10 cellular contexts compared by ENCODE assay signal in genomic region chr22:24695958-24696511, GRCh38.
DNase-seq lines count a peak whose midpoint lies in the region; ATAC-seq and TF ChIP-seq lines count a peak whose summit lies in the region.
"Had no signal": no experiment of that assay in that cellular context is flagged by ENCODE, and none has a peak within 500 bp of the region (broad histone marks: within the 10 kb centered on the region; RNA-seq: fewer than 3 reads in every experiment).

No MANE protein-coding gene starts in this region.

- no peak for TF ChIP-seq CTCF in Peyer's patch (IDR thresholded peaks at IDR 0.05)

- H3K4me3 ChIP-seq in HUES48 (ENCODE audit: low read depth, low read length) (peak overlapping the region; percentile 3; the same call in 1 of the 2 replicates), Peyer's patch (no peak overlapping the region)

- DNase-seq in Peyer's patch: peak in 2 of 3 donors; percentile 55 to 59
- peak; percentile 27 for DNase-seq in left cardiac atrium
- peak; percentile 77 for DNase-seq in renal cortical epithelial cell (ENCODE audit: low read depth)
- no peak for DNase-seq in stimulated activated naive B cell treated with anti-CD40 and anti-IgM and Interleukin-4, amounts not matched to agents 10 μg/mL and 1 μg/mL and 100 μg/mL, for 72 hours
- DNase-seq in NCI-H1417 treated with DMSO at 0.1 percent for 48 hours (lab: John Stamatoyannopoulos, UW): no peak
- no peak for DNase-seq in substantia nigra (lab: John Stamatoyannopoulos, UW)
- no peak for DNase-seq in NCI-H748 (lab: John Stamatoyannopoulos, UW; ENCODE audit: unreplicated experiment)
- DNase-seq: activated gamma-delta T cell treated with Interleukin-2 at 50 U/mL for 16 hours had no signal

- H3K4me1 ChIP-seq in HUES48 (ENCODE audit: control insufficient read depth, insufficient read depth, low read length) (peaks cover 45% of the 10 kb centered on the region), Peyer's patch (peaks cover 0 to 36% (median 3%) of the 10 kb centered on the region in 4 donors)

- peak overlapping the region; percentile 61 for H3K27ac ChIP-seq in HUES48 (ENCODE audit: low read depth, low read length)
- H3K27ac ChIP-seq in Peyer's patch: peak overlapping the region in 3 of 4 donors; percentile 53 to 85 (median 79)
- H3K27ac ChIP-seq in substantia nigra (ENCODE audit: low read depth, low read length, poor library complexity, severe bottlenecking): no peak overlapping the region

- peaks cover 6 to 7% of the 10 kb centered on the region in 2 donors for H3K27me3 Mint-ChIP-seq in stimulated activated naive B cell treated with anti-CD40 and anti-IgM and Interleukin-4, amounts not matched to agents 10 μg/mL and 1 μg/mL and 100 μg/mL, for 72 hours

- no peaks in the 10 kb centered on the region for H3K4me1 Mint-ChIP-seq in stimulated activated naive B cell treated with anti-CD40 and anti-IgM and Interleukin-4, amounts not matched to agents 10 μg/mL and 1 μg/mL and 100 μg/mL, for 72 hours

- no peak overlapping the region for H3K27ac Mint-ChIP-seq in stimulated activated naive B cell treated with anti-CD40 and anti-IgM and Interleukin-4, amounts not matched to agents 10 μg/mL and 1 μg/mL and 100 μg/mL, for 72 hours
- H3K27ac Mint-ChIP-seq: memory B cell had no signal

- H3K9ac ChIP-seq in HUES48 (ENCODE audit: low read depth, low read length): no peak overlapping the region

- H3K36me3 ChIP-seq in HUES48 (ENCODE audit: control insufficient read depth, insufficient read depth, low read length) (no peaks in the 10 kb centered on the region), Peyer's patch (no peaks in the 10 kb centered on the region)

- no peak for TF ChIP-seq POLR2A in Peyer's patch (IDR thresholded peaks at IDR 0.05)

- no peaks in the 10 kb centered on the region for H3K9me3 ChIP-seq in HUES48 (ENCODE audit: control insufficient read depth, insufficient read depth, low read length)
- no peaks in the 10 kb centered on the region for H3K9me3 ChIP-seq in Peyer's patch

- H3K9me3 Mint-ChIP-seq in stimulated activated naive B cell treated with anti-CD40 and anti-IgM and Interleukin-4, amounts not matched to agents 10 μg/mL and 1 μg/mL and 100 μg/mL, for 72 hours: no peaks in the 10 kb centered on the region
- H3K9me3 Mint-ChIP-seq: memory B cell had no signal

- intact Hi-C loops in left cardiac atrium (cut with DNase I): no loop called here

- H3K36me3 Mint-ChIP-seq in stimulated activated naive B cell treated with anti-CD40 and anti-IgM and Interleukin-4, amounts not matched to agents 10 μg/mL and 1 μg/mL and 100 μg/mL, for 72 hours: no peaks in the 10 kb centered on the region
- H3K36me3 Mint-ChIP-seq: memory B cell had no signal

- H3K27me3 ChIP-seq in HUES48 (ENCODE audit: control insufficient read depth, insufficient read depth, low read length) (no peaks in the 10 kb centered on the region), Peyer's patch (no peaks in the 10 kb centered on the region)

- ATAC-seq in left cardiac atrium: peak; percentile 59 to 62
- ATAC-seq in stimulated activated naive B cell treated with anti-CD40 and anti-IgM and Interleukin-4, amounts not matched to agents 10 μg/mL and 1 μg/mL and 100 μg/mL, for 72 hours (replicated peaks): no peak

- no peak overlapping the region for H3K4me3 Mint-ChIP-seq in stimulated activated naive B cell treated with anti-CD40 and anti-IgM and Interleukin-4, amounts not matched to agents 10 μg/mL and 1 μg/mL and 100 μg/mL, for 72 hours
- H3K4me3 Mint-ChIP-seq: memory B cell had no signal

Comparison
In these comparisons a context has a peak if more than half of its experiments do, and no peak if none do; other contexts are left out.
1. DNase-seq: peak in Peyer's patch (2 of 3), left cardiac atrium (single experiment) and renal cortical epithelial cell (single experiment); none in stimulated activated naive B cell treated with anti-CD40 and anti-IgM and Interleukin-4, amounts not matched to agents 10 μg/mL and 1 μg/mL and 100 μg/mL, for 72 hours (single experiment), NCI-H1417 treated with DMSO at 0.1 percent for 48 hours (single experiment), substantia nigra (0 of 49) and NCI-H748 (single experiment).
2. ATAC-seq: peak in left cardiac atrium (2 of 2); none in stimulated activated naive B cell treated with anti-CD40 and anti-IgM and Interleukin-4, amounts not matched to agents 10 μg/mL and 1 μg/mL and 100 μg/mL, for 72 hours (0 of 2).